8 cellular contexts compared by ENCODE assay signal in genomic region chr3:52535411-52536111, GRCh38. TPM values are rescaled to one million over a fixed set of nuclear protein-coding genes. Genes with fewer than 3 reads are reported as not detected.
DNase-seq lines count a peak whose midpoint lies in the region; ATAC-seq and TF ChIP-seq lines count a peak whose summit lies in the region.

No MANE protein-coding gene starts in this region.

- POLR2A ChIA-PET in activated naive CD8-positive, alpha-beta T cell treated with anti-CD3 and anti-CD28 coated beads, Interleukin-2, amount 10 ng/mL, durations not matched to agents 7 days and 5 days (lab: Charles Lee) = interaction anchor here (0.7 to 1.1 kb wide), 5 partner anchors 9 to 235 kb away, joined by 3 to 6 read pairs (median 4); partner anchors contain the start of genes NEK4 and TNNC1

- no peak for TF ChIP-seq RAD21 in liver (IDR thresholded peaks at IDR 0.05)

- peaks cover 49% of the 10 kb centered on the region for H3K4me1 Mint-ChIP-seq in activated T-cell treated with anti-CD3 and anti-CD28 coated beads, Interleukin-2, amount 50 U/mL, for 24 hours (ENCODE audit: low read depth)
- H3K4me1 Mint-ChIP-seq in activated naive CD8-positive, alpha-beta T cell treated with anti-CD3 and anti-CD28 coated beads, Interleukin-2, amount 10 ng/mL, durations not matched to agents 7 days and 5 days = peaks cover 29% of the 10 kb centered on the region
- H3K4me1 Mint-ChIP-seq in type B pancreatic cell (ENCODE audit: unreplicated experiment) = peaks cover 35% of the 10 kb centered on the region

- no peak for TF ChIP-seq CTCF in liver (IDR thresholded peaks at IDR 0.05; ENCODE audit: low read depth, low read length, missing input control)
- no peak for TF ChIP-seq CTCF in type B pancreatic cell (conservative IDR thresholded peaks at IDR 0.05)

- ATAC-seq in activated naive CD8-positive, alpha-beta T cell treated with anti-CD3 and anti-CD28 coated beads, Interleukin-2, amount 10 ng/mL, durations not matched to agents 7 days and 5 days (ENCODE audit: low read depth) = no peak
- ATAC-seq in HG02763 (IDR thresholded peaks at IDR 0.05; ENCODE audit: unreplicated experiment) = no peak

- H3K27ac ChIP-seq in liver (ENCODE audit: low read depth in 1 of 2, low read length in 2 of 2) = no peak overlapping the region

- no peaks in the 10 kb centered on the region for H3K36me3 ChIP-seq in liver (ENCODE audit: control insufficient read depth in 4 of 4, insufficient read depth in 3 of 4, low read depth in 1 of 4, low read length in 3 of 4)

- peaks cover 9 to 37% (median 25%) of the 10 kb centered on the region in 4 donors for H3K4me1 ChIP-seq in liver (ENCODE audit: control insufficient read depth in 4 of 4, insufficient read depth in 4 of 4, low read length in 3 of 4)

- no peaks in the 10 kb centered on the region for H3K27me3 Mint-ChIP-seq in activated T-cell treated with anti-CD3 and anti-CD28 coated beads, Interleukin-2, amount 50 U/mL, for 24 hours
- no peaks in the 10 kb centered on the region for H3K27me3 Mint-ChIP-seq in activated naive CD8-positive, alpha-beta T cell treated with anti-CD3 and anti-CD28 coated beads, Interleukin-2, amount 10 ng/mL, durations not matched to agents 7 days and 5 days
- H3K27me3 Mint-ChIP-seq in type B pancreatic cell = no peaks in the 10 kb centered on the region

- H3K27me3 ChIP-seq in liver (ENCODE audit: control insufficient read depth in 4 of 4, insufficient read depth in 4 of 4, low read length in 3 of 4) = no peaks in the 10 kb centered on the region

- no peaks in the 10 kb centered on the region for H3K9me3 Mint-ChIP-seq in activated T-cell treated with anti-CD3 and anti-CD28 coated beads, Interleukin-2, amount 50 U/mL, for 24 hours
- H3K9me3 Mint-ChIP-seq in activated naive CD8-positive, alpha-beta T cell treated with anti-CD3 and anti-CD28 coated beads, Interleukin-2, amount 10 ng/mL, durations not matched to agents 7 days and 5 days = no peaks in the 10 kb centered on the region
- H3K9me3 Mint-ChIP-seq in type B pancreatic cell = no peaks in the 10 kb centered on the region

- H3K27ac Mint-ChIP-seq in activated T-cell treated with anti-CD3 and anti-CD28 coated beads, Interleukin-2, amount 50 U/mL, for 24 hours = peak overlapping the region; percentile 73
- peak overlapping the region; percentile 57 for H3K27ac Mint-ChIP-seq in activated naive CD8-positive, alpha-beta T cell treated with anti-CD3 and anti-CD28 coated beads, Interleukin-2, amount 10 ng/mL, durations not matched to agents 7 days and 5 days
- peak overlapping the region; percentile 98 for H3K27ac Mint-ChIP-seq in type B pancreatic cell

- H3K9ac ChIP-seq in liver (ENCODE audit: low read depth in 1 of 2, low read length in 2 of 2) = no peak overlapping the region

- peak; percentile 28 for DNase-seq in activated T-cell treated with anti-CD3 and anti-CD28 coated beads, Interleukin-2, amount 50 U/mL, for 24 hours
- no peak for DNase-seq in activated T-cell treated with anti-CD3 and anti-CD28 coated beads for 4 hours
- DNase-seq in activated naive CD8-positive, alpha-beta T cell treated with anti-CD3 and anti-CD28 coated beads, Interleukin-2, amount 10 ng/mL, durations not matched to agents 7 days and 5 days = no peak
- DNase-seq in type B pancreatic cell (ENCODE audit: extremely low spot score, unreplicated experiment) = no peak
- DNase-seq in iPS-NIHi11 (ENCODE audit: low spot score) = no peak
- DNase-seq in LoVo (ENCODE audit: low spot score) = no peak

- H3K4me3 ChIP-seq in liver (ENCODE audit: low read depth in 1 of 3, low read length in 3 of 3) = peak overlapping the region in 2 of 3 donors; percentile 15 to 56

- WGBS in liver = 93% methylated on average over 19 of the region's 19 CpGs

- H3K36me3 Mint-ChIP-seq in activated T-cell treated with anti-CD3 and anti-CD28 coated beads, Interleukin-2, amount 50 U/mL, for 24 hours (ENCODE audit: low read depth) = peaks cover 46% of the 10 kb centered on the region
- peaks cover 14% of the 10 kb centered on the region for H3K36me3 Mint-ChIP-seq in activated naive CD8-positive, alpha-beta T cell treated with anti-CD3 and anti-CD28 coated beads, Interleukin-2, amount 10 ng/mL, durations not matched to agents 7 days and 5 days
- peaks cover 14% of the 10 kb centered on the region for H3K36me3 Mint-ChIP-seq in type B pancreatic cell

- peak overlapping the region; percentile 96 for H3K4me3 Mint-ChIP-seq in activated T-cell treated with anti-CD3 and anti-CD28 coated beads, Interleukin-2, amount 50 U/mL, for 24 hours
- H3K4me3 Mint-ChIP-seq in activated naive CD8-positive, alpha-beta T cell treated with anti-CD3 and anti-CD28 coated beads, Interleukin-2, amount 10 ng/mL, durations not matched to agents 7 days and 5 days = peak overlapping the region; percentile 94
- H3K4me3 Mint-ChIP-seq in type B pancreatic cell = peak overlapping the region; percentile 99

- H3K9me3 ChIP-seq in liver (ENCODE audit: control insufficient read depth in 4 of 4, low read length in 3 of 4) = no peaks in the 10 kb centered on the region

TF ChIP-seq in liver, 16 proteins besides CTCF, POLR2A, EP300 and RAD21 (continues in another document):
- no peak for TF ChIP-seq JUND (IDR thresholded peaks at IDR 0.05)
- TF ChIP-seq MAX (IDR thresholded peaks at IDR 0.05) = no peak
- TF ChIP-seq SP1 (IDR thresholded peaks at IDR 0.05) = no peak
- TF ChIP-seq RXRA (IDR thresholded peaks at IDR 0.05) = no peak
- no peak for TF ChIP-seq GABPA (IDR thresholded peaks at IDR 0.05 in 1 of 2, conservative IDR thresholded peaks at IDR 0.05 in 1 of 2)
- no peak for TF ChIP-seq FOXA1 (IDR thresholded peaks at IDR 0.05)
- no peak for TF ChIP-seq ATF3 (IDR thresholded peaks at IDR 0.05)
- no peak for TF ChIP-seq EGR1 (IDR thresholded peaks at IDR 0.05; ENCODE audit: low read depth in 2 of 2)
- no peak for TF ChIP-seq ZBTB33 (IDR thresholded peaks at IDR 0.05)
- TF ChIP-seq YY1 (IDR thresholded peaks at IDR 0.05) = no peak
- no peak for TF ChIP-seq REST (IDR thresholded peaks at IDR 0.05)

RNA-seq across cellular contexts. Expression of gene UQCC5, which starts 0.8 kb away (rescaled TPM):
- total RNA-seq in activated naive CD8-positive, alpha-beta T cell treated with anti-CD3 and anti-CD28 coated beads, Interleukin-2, amount 10 ng/mL, durations not matched to agents 7 days and 5 days = 10 to 100 TPM in 1 of 2 experiments, 1 to 10 TPM in 1; 8.5 to 12.8 TPM
- total RNA-seq in liver = 1 to 10 TPM; 3.3 to 8.5 TPM
- polyA plus RNA-seq in liver = 10 to 100 TPM in 1 of 2 donors, 1 to 10 TPM in 1; 5.1 to 39.9 TPM
- total RNA-seq in type B pancreatic cell (ENCODE audit: low replicate concordance) = 19.0 and 22.8 TPM in 2 replicates

RNA-seq across cellular contexts. Expression of gene NT5DC2, which starts 1.9 kb away (rescaled TPM):
- total RNA-seq in activated naive CD8-positive, alpha-beta T cell treated with anti-CD3 and anti-CD28 coated beads, Interleukin-2, amount 10 ng/mL, durations not matched to agents 7 days and 5 days = 10 to 100 TPM; 22.3 to 28.7 TPM
- total RNA-seq in liver = 10 to 100 TPM in 1 of 2 donors, 1 to 10 TPM in 1; 2.8 to 20.9 TPM
- polyA plus RNA-seq in liver = 1 to 10 TPM; 3.0 to 3.2 TPM
- 105 and 231 TPM in 2 replicates for total RNA-seq in type B pancreatic cell (ENCODE audit: low replicate concordance)

RNA-seq across cellular contexts. Expression of gene STAB1, which starts 40.4 kb away (rescaled TPM):
- 10 to 100 TPM; 10.5 to 13.0 TPM for total RNA-seq in activated naive CD8-positive, alpha-beta T cell treated with anti-CD3 and anti-CD28 coated beads, Interleukin-2, amount 10 ng/mL, durations not matched to agents 7 days and 5 days
- total RNA-seq in liver (100 to 1,000 TPM in 1 of 2 donors, 10 to 100 TPM in 1; 43.0 to 198 TPM), type B pancreatic cell (ENCODE audit: low replicate concordance) (0.12 TPM in 1 of 2 replicates, not detected in the other)
- polyA plus RNA-seq in liver = 10 to 100 TPM; 42.0 to 99.9 TPM

Comparison
In these comparisons a context has a peak if more than half of its experiments do, and no peak if none do; other contexts are left out.
1. RNA of gene STAB1, which starts 40.4 kb away (total RNA-seq): 43.0 to 198 TPM in liver and 10.5 to 13.0 TPM in activated naive CD8-positive, alpha-beta T cell treated with anti-CD3 and anti-CD28 coated beads, Interleukin-2, amount 10 ng/mL, durations not matched to agents 7 days and 5 days; 0.12 TPM in type B pancreatic cell; every median in the first group is over 10 times any median in the second.
2. Peak in every context shown above with its lines, with median percentiles within 50 percentile points of each other: H3K27ac Mint-ChIP-seq and H3K4me3 Mint-ChIP-seq.